7 cellular contexts compared by ENCODE assay signal in the genomic region with DNA sequence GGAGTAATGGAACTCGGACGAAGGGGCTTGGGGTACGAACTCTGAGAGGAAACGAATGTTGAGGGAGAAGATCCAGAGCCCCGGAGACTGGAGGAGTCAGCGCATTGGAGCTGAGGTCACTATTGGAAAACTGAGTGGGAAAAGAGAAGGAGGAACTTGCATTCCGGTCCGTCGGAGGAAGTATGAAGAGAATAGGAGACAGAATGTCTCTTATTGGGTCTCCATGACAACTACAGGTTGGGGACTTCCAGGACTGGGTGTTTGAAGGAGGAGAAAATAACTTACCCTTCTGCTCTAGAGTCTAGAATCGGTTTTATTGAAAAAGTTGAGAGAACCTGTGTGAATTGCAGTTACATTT. TPM values are rescaled to one million over a fixed set of nuclear protein-coding genes. Genes with fewer than 3 reads are reported as not detected.
A peak's percentile ranks its signal among the peaks of the same experiment; 100 is the strongest.
DNase-seq lines count a peak whose midpoint lies in the region; TF ChIP-seq lines count a peak whose summit lies in the region.

No MANE protein-coding gene starts in this region.

- H3K27me3 Mint-ChIP-seq in MCF 10A (ENCODE audit: insufficient read depth, unreplicated experiment) = no peaks in the 10 kb centered on the region

- H3K36me3 Mint-ChIP-seq in MCF 10A (ENCODE audit: insufficient read depth, unreplicated experiment) = peaks cover 37% of the 10 kb centered on the region

- no peaks in the 10 kb centered on the region for H3K27me3 ChIP-seq in kidney epithelial cell (ENCODE audit: control insufficient read depth, insufficient read depth, low read length)

- DNase-seq in GM13976 (ENCODE audit: low spot score) = peak; percentile 61
- DNase-seq in LHCN-M2 (ENCODE audit: low read depth) = peak; percentile 21
- no peak for DNase-seq in MCF 10A (ENCODE audit: unreplicated experiment)
- no peak for DNase-seq in kidney epithelial cell (ENCODE audit: low read depth)
- DNase-seq in substantia nigra (lab: John Stamatoyannopoulos, UW) = no peak
- no peak for DNase-seq in G401 (ENCODE audit: low spot score)
- DNase-seq in posterior cingulate gyrus = no peak

- intact Hi-C loops in MCF 10A (cut with micrococcal nuclease) = loop anchor here (1.0 to 5.0 kb wide), 4 partner anchors 95 to 240 kb away; no protein-coding TSS in a partner anchor
- intact Hi-C loops in posterior cingulate gyrus (cut with DNase I) = loop anchor here (2.0 to 10.0 kb wide), 5 partner anchors 95 to 347 kb away; a partner anchor contains a TSS

- H3K9me3 Mint-ChIP-seq in MCF 10A (ENCODE audit: unreplicated experiment) = no peaks in the 10 kb centered on the region

- CTCF ChIA-PET in MCF 10A (lab: Yijun Ruan, JAX) = interaction anchor here (0.5 to 4.3 kb wide), 11 partner anchors 9 to 696 kb away, joined by 3 to 14 read pairs (median 4); a partner anchor contains a TSS

- no peaks in the 10 kb centered on the region for H3K36me3 ChIP-seq in kidney epithelial cell (ENCODE audit: control insufficient read depth, insufficient read depth, low read length)

- H3K4me1 Mint-ChIP-seq in MCF 10A (ENCODE audit: insufficient read depth, unreplicated experiment) = peaks cover 12% of the 10 kb centered on the region

- peak overlapping the region; percentile 100 for H3K27ac Mint-ChIP-seq in MCF 10A (ENCODE audit: low read depth, unreplicated experiment)

- in situ Hi-C loops in GM13976 (cut with MboI; ENCODE audit: low sequenced_read_pairs, unreplicated experiment) = no loop called here
- in situ Hi-C loops in G401 (cut with HindIII; ENCODE audit: low sequenced_read_pairs) = no loop called here

- H3K4me3 Mint-ChIP-seq in MCF 10A (ENCODE audit: unreplicated experiment) = peak overlapping the region; percentile 96

- H3K4me3 ChIP-seq in kidney epithelial cell (ENCODE audit: low read depth, low read length) = peak overlapping the region; percentile 90

- POLR2A ChIA-PET in MCF 10A (lab: Yijun Ruan, JAX) = interaction anchor here (0.7 to 2.9 kb wide), 11 partner anchors 11 to 360 kb away, joined by 3 to 23 read pairs (median 6); a partner anchor contains a TSS

- no TSS peak for BruUV-seq in MCF 10A (replicated peaks; lab: Mats Ljungman, UMichigan)

- peak overlapping the region; percentile 86 for H3K27ac ChIP-seq in substantia nigra (ENCODE audit: low read depth, low read length, poor library complexity, severe bottlenecking)

- TF ChIP-seq CTCF in GM13976 (IDR thresholded peaks at IDR 0.05; ENCODE audit: borderline replicate concordance, control extremely low read depth, extremely low read depth, insufficient read depth, missing control alignments) (no peak), MCF 10A (IDR thresholded peaks at IDR 0.05; ENCODE audit: unreplicated experiment) (no peak), kidney epithelial cell (IDR thresholded peaks at IDR 0.05; ENCODE audit: insufficient read depth, low read length, poor library complexity, severe bottlenecking) (no peak)

RNA-seq across cellular contexts. Expression of a gene that starts 0.5 kb away (rescaled TPM):
- total RNA-seq in LHCN-M2 (2014; rRNA removed) (19.2 and 30.5 TPM in 2 replicates), MCF 10A (2022) (57.6 and 69.4 TPM in 2 replicates), kidney epithelial cell (35.1 and 38.3 TPM in 2 replicates)
- polyA plus RNA-seq in LHCN-M2 (2012) = 18.6 TPM
- 16.5 and 33.9 TPM in 2 replicates for total RNA-seq in G401 (2014; rRNA removed; shearing (Covaris generic))

Comparison
In these comparisons a context has a peak if more than half of its experiments do, and no peak if none do; other contexts are left out.
1. DNase-seq: peak in GM13976 (single experiment) and LHCN-M2 (single experiment); none in MCF 10A (single experiment), kidney epithelial cell (single experiment), substantia nigra (0 of 49), G401 (single experiment) and posterior cingulate gyrus (0 of 10).